Comparison of ENCODE assay signal across 25 cellular contexts in the genomic region with DNA sequence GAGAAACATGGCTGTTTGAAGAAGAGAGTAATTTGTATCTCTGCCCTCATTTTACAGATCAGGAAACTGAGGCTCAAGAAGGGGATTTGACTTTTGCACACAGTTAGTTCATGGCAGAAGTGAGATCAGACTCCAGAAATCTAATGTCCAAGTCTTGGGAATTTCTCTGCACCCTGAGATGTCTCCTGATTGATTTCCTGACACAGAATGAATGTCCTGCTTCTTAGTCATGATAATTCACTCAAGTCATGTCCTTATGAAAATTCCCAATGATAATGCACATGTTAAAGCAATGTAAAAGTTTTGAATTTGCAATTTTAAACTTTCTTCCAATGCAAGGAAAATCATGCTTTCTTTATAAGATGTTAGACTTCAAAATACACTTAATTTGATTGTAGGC.
"Had no signal": no experiment of that assay in that cellular context is flagged by ENCODE, and none has a peak within 500 bp of the region (broad histone marks: within the 10 kb centered on the region; RNA-seq: fewer than 3 reads in every experiment).

No MANE protein-coding gene starts in this region.

- H3K4me3 Mint-ChIP-seq: activated B cell treated with CpG ODN at 0.5 μM for 24 hours; activated CD4-positive, alpha-beta T cell treated with anti-CD3 and anti-CD28 coated beads for 36 hours; activated naive CD4-positive, alpha-beta T cell treated with anti-CD3 and anti-CD28 coated beads for 36 hours; activated naive CD8-positive, alpha-beta T cell treated with anti-CD3 and anti-CD28 coated beads, Interleukin-2, amount 10 ng/mL, durations not matched to agents 7 days and 5 days; naive thymus-derived CD8-positive, alpha-beta T cell; neural progenitor cell; T-helper 17 cell had no signal

- H3K4me1 Mint-ChIP-seq: activated B cell treated with CpG ODN at 0.5 μM for 24 hours; activated CD4-positive, alpha-beta T cell treated with anti-CD3 and anti-CD28 coated beads for 36 hours; T-helper 17 cell had no signal

- H3K4me1 ChIP-seq: neural progenitor cell, spleen had no signal

- ATAC-seq: activated CD4-positive, alpha-beta T cell treated with anti-CD3 and anti-CD28 coated beads for 36 hours; gastrocnemius medialis; naive thymus-derived CD8-positive, alpha-beta T cell; stimulated activated naive CD8-positive, alpha-beta T cell treated with anti-CD3 and anti-CD28 coated beads, Interleukin-15, Interleukin-2, amounts not matched to agents 100 U/mL and 50 U/mL, for 24 hours; T-helper 17 cell had no signal

- H3K36me3 ChIP-seq: esophagus muscularis mucosa, gastrocnemius medialis, neural progenitor cell, sigmoid colon, spleen, transverse colon had no signal

- DNase-seq: activated B cell treated with CpG ODN at 0.5 μM for 24 hours; activated CD4-positive, alpha-beta T cell treated with anti-CD3 and anti-CD28 coated beads for 36 hours; activated CD4-positive, alpha-beta T cell treated with anti-CD3 and anti-CD28 coated beads, Interleukin-2, amount 50 U/mL, for 4 hours; activated naive CD4-positive, alpha-beta T cell treated with anti-CD3 and anti-CD28 coated beads for 36 hours; activated naive CD8-positive, alpha-beta T cell treated with anti-CD3 and anti-CD28 coated beads, Interleukin-2, amount 10 ng/mL, durations not matched to agents 7 days and 5 days; activated T-cell treated with anti-CD3 and anti-CD28 coated beads, Interleukin-2, amount 50 U/mL, for 48 hours; amniotic stem cell; caudate nucleus; dermis blood vessel endothelial cell; effector CD8-positive, alpha-beta T cell; gastrocnemius medialis; hypothalamus; left cardiac atrium; mesendoderm; naive thymus-derived CD8-positive, alpha-beta T cell; sigmoid colon; spleen; stimulated activated CD4-positive, alpha-beta T cell treated with anti-CD3 and anti-CD28 coated beads, Interleukin-4, amount 100 ng/mL, for 24 hours; stimulated activated naive CD8-positive, alpha-beta T cell treated with anti-CD3 and anti-CD28 coated beads, Interleukin-15, Interleukin-2, amounts not matched to agents 100 U/mL and 50 U/mL, for 24 hours; substantia nigra; SW 1271; T-helper 17 cell; transverse colon had no signal

- H3K9me3 Mint-ChIP-seq: activated B cell treated with CpG ODN at 0.5 μM for 24 hours; activated naive CD4-positive, alpha-beta T cell treated with anti-CD3 and anti-CD28 coated beads for 36 hours; activated naive CD8-positive, alpha-beta T cell treated with anti-CD3 and anti-CD28 coated beads, Interleukin-2, amount 10 ng/mL, durations not matched to agents 7 days and 5 days; naive thymus-derived CD8-positive, alpha-beta T cell had no signal

- H3K27me3 ChIP-seq: esophagus muscularis mucosa, gastrocnemius medialis, neural progenitor cell, sigmoid colon, transverse colon had no signal

- H3K4me3 ChIP-seq: esophagus muscularis mucosa, gastrocnemius medialis, neural progenitor cell, sigmoid colon, spleen, transverse colon had no signal

- H3K27ac Mint-ChIP-seq: activated B cell treated with CpG ODN at 0.5 μM for 24 hours; activated CD4-positive, alpha-beta T cell treated with anti-CD3 and anti-CD28 coated beads for 36 hours; activated naive CD4-positive, alpha-beta T cell treated with anti-CD3 and anti-CD28 coated beads for 36 hours; activated naive CD8-positive, alpha-beta T cell treated with anti-CD3 and anti-CD28 coated beads, Interleukin-2, amount 10 ng/mL, durations not matched to agents 7 days and 5 days; naive thymus-derived CD8-positive, alpha-beta T cell; neural progenitor cell; T-helper 17 cell had no signal

- H3K27ac ChIP-seq: esophagus muscularis mucosa, gastrocnemius medialis, neural progenitor cell, spleen had no signal

- H3K9me3 ChIP-seq: esophagus muscularis mucosa, gastrocnemius medialis, sigmoid colon, spleen, transverse colon had no signal

- H3K36me3 Mint-ChIP-seq: activated naive CD8-positive, alpha-beta T cell treated with anti-CD3 and anti-CD28 coated beads, Interleukin-2, amount 10 ng/mL, durations not matched to agents 7 days and 5 days; naive thymus-derived CD8-positive, alpha-beta T cell had no signal
